7 cellular contexts compared by ENCODE assay signal in genomic region chr17:62628845-62629555, GRCh38. TPM values are rescaled to one million over a fixed set of nuclear protein-coding genes. Genes with fewer than 3 reads are reported as not detected.
DNase-seq lines count a peak whose midpoint lies in the region; ATAC-seq and TF ChIP-seq lines count a peak whose summit lies in the region.

No MANE protein-coding gene starts in this region.

- no peak for DNase-seq in HFF-Myc (ENCODE audit: extremely low read depth, low read depth)
- no peak for DNase-seq in activated naive CD8-positive, alpha-beta T cell treated with anti-CD3 and anti-CD28 coated beads, Interleukin-2, amount 10 ng/mL, durations not matched to agents 7 days and 5 days
- no peak for DNase-seq in occipital lobe (lab: John Stamatoyannopoulos, UW)
- DNase-seq in NCI-H1417 (lab: John Stamatoyannopoulos, UW) = no peak

- H3K4me3 Mint-ChIP-seq in activated naive CD8-positive, alpha-beta T cell treated with anti-CD3 and anti-CD28 coated beads, Interleukin-2, amount 10 ng/mL, durations not matched to agents 7 days and 5 days = peak overlapping the region; percentile 73

- peaks cover 4% of the 10 kb centered on the region for H3K36me3 Mint-ChIP-seq in activated naive CD8-positive, alpha-beta T cell treated with anti-CD3 and anti-CD28 coated beads, Interleukin-2, amount 10 ng/mL, durations not matched to agents 7 days and 5 days

- H3K27ac Mint-ChIP-seq in activated naive CD8-positive, alpha-beta T cell treated with anti-CD3 and anti-CD28 coated beads, Interleukin-2, amount 10 ng/mL, durations not matched to agents 7 days and 5 days = no peak overlapping the region

- peaks cover 13% of the 10 kb centered on the region for H3K27me3 Mint-ChIP-seq in activated naive CD8-positive, alpha-beta T cell treated with anti-CD3 and anti-CD28 coated beads, Interleukin-2, amount 10 ng/mL, durations not matched to agents 7 days and 5 days

- no peak overlapping the region for H3K27ac ChIP-seq in stomach smooth muscle (ENCODE audit: low read length)

- H3K36me3 ChIP-seq in iPS-15b (ENCODE audit: control insufficient read depth, insufficient read depth, low read length) (no peaks in the 10 kb centered on the region), stomach smooth muscle (ENCODE audit: control insufficient read depth in 2 of 2, insufficient read depth in 2 of 2, low read length in 2 of 2) (no peaks in the 10 kb centered on the region)

- no peak for ATAC-seq in activated naive CD8-positive, alpha-beta T cell treated with anti-CD3 and anti-CD28 coated beads, Interleukin-2, amount 10 ng/mL, durations not matched to agents 7 days and 5 days (ENCODE audit: low read depth)
- no peak for ATAC-seq in HG03457 (IDR thresholded peaks at IDR 0.05; ENCODE audit: unreplicated experiment)

- H3K9ac ChIP-seq in iPS-15b (ENCODE audit: low read depth, low read length) = peak overlapping the region; percentile 70
- peak overlapping the region in 1 of 2 donors; percentile 51 for H3K9ac ChIP-seq in stomach smooth muscle (ENCODE audit: low read length in 2 of 2)

- H3K9me3 ChIP-seq in iPS-15b (ENCODE audit: control insufficient read depth, insufficient read depth, low read length) (no peaks in the 10 kb centered on the region), stomach smooth muscle (ENCODE audit: control insufficient read depth in 2 of 2, low read length in 2 of 2) (no peaks in the 10 kb centered on the region)

- POLR2A ChIA-PET in activated naive CD8-positive, alpha-beta T cell treated with anti-CD3 and anti-CD28 coated beads, Interleukin-2, amount 10 ng/mL, durations not matched to agents 7 days and 5 days (lab: Charles Lee) = no interaction called here

- H3K4me3 ChIP-seq in HFF-Myc (replicated peaks; ENCODE audit: low read depth, low read length) (peak overlapping the region; percentile 73), iPS-15b (ENCODE audit: low read depth, low read length) (peak overlapping the region; percentile 85), stomach smooth muscle (ENCODE audit: low read length in 2 of 2) (peak overlapping the region; percentile 57 to 71)

- H3K4me1 ChIP-seq in iPS-15b (ENCODE audit: control insufficient read depth, insufficient read depth, low read length) = peaks cover 13% of the 10 kb centered on the region
- peaks cover 24% of the 10 kb centered on the region for H3K4me1 ChIP-seq in stomach smooth muscle (ENCODE audit: control insufficient read depth, insufficient read depth, low read length)

- H3K4me1 Mint-ChIP-seq in activated naive CD8-positive, alpha-beta T cell treated with anti-CD3 and anti-CD28 coated beads, Interleukin-2, amount 10 ng/mL, durations not matched to agents 7 days and 5 days = peaks cover 8% of the 10 kb centered on the region

- TF ChIP-seq CTCF in HFF-Myc (IDR thresholded peaks at IDR 0.05; ENCODE audit: low read depth, low read length, missing control alignments) = no peak

- no peaks in the 10 kb centered on the region for H3K27me3 ChIP-seq in iPS-15b (ENCODE audit: control insufficient read depth, insufficient read depth, low read length)
- H3K27me3 ChIP-seq in stomach smooth muscle (ENCODE audit: control insufficient read depth in 1 of 2, insufficient read depth in 2 of 2, low read length in 2 of 2) = peaks cover 7 to 11% of the 10 kb centered on the region in 2 donors

- no peaks in the 10 kb centered on the region for H3K9me3 Mint-ChIP-seq in activated naive CD8-positive, alpha-beta T cell treated with anti-CD3 and anti-CD28 coated beads, Interleukin-2, amount 10 ng/mL, durations not matched to agents 7 days and 5 days

RNA-seq across cellular contexts. Expression of gene MRC2, which starts 1.5 kb away (rescaled TPM):
- total RNA-seq in activated naive CD8-positive, alpha-beta T cell treated with anti-CD3 and anti-CD28 coated beads, Interleukin-2, amount 10 ng/mL, durations not matched to agents 7 days and 5 days = 1 to 10 TPM; 1.6 to 2.4 TPM
- total RNA-seq in occipital lobe = 26.2 TPM
